ENCODE assay signal across 23 cellular contexts in genomic region chrY:21585449-21585848, GRCh38. TPM values are rescaled to one million over a fixed set of nuclear protein-coding genes. Genes with fewer than 3 reads are reported as not detected.
DNase-seq lines count a peak whose midpoint lies in the region; ATAC-seq, FAIRE-seq and TF ChIP-seq lines count a peak whose summit lies in the region.
"Had no signal": no experiment of that assay in that cellular context is flagged by ENCODE, and none has a peak within 500 bp of the region (broad histone marks: within the 10 kb centered on the region; RNA-seq: fewer than 3 reads in every experiment).

No MANE protein-coding gene starts in this region.

- FAIRE-seq in bronchial epithelial cell (lab: Jason Lieb, UNC) = no peak
- FAIRE-seq: A549, D721Med, G401.6, GM12891, GM19239 had no signal

- peak overlapping the region; percentile 41 for H3K27ac ChIP-seq in RWPE2 (ENCODE audit: poor library complexity, severe bottlenecking)
- H3K27ac ChIP-seq: 22Rv1; A549; BLaER1 treated with 17β-estradiol and CSF1 and Interleukin-3, amounts not matched to agents 10 nM and 100 nM; C4-2B had no signal

- no peaks in the 10 kb centered on the region for H3K9me3 ChIP-seq in RWPE2 (ENCODE audit: severe bottlenecking)
- H3K9me3 ChIP-seq: A549; BLaER1 treated with 17β-estradiol and CSF1 and Interleukin-3, amounts not matched to agents 10 nM and 100 nM; Caco-2 had no signal

- intact Hi-C loops in activated naive CD4-positive, alpha-beta T cell treated with anti-CD3 and anti-CD28 coated beads for 36 hours (cut with micrococcal nuclease) = no loop called here
- intact Hi-C loops in lower leg skin (cut with DNase I; ENCODE audit: low total_unique reads) = no loop called here
- intact Hi-C loops in left cardiac atrium (cut with DNase I) = no loop called here

- peak; percentile 79 for ATAC-seq in RWPE2 (ENCODE audit: low read depth)
- no peak for ATAC-seq in HG02981 (IDR thresholded peaks at IDR 0.05; ENCODE audit: unreplicated experiment)
- ATAC-seq in left cardiac atrium = no peak
- ATAC-seq: A549; CD8-positive, alpha-beta T cell had no signal

- H3K4me1 Mint-ChIP-seq in activated naive CD4-positive, alpha-beta T cell treated with anti-CD3 and anti-CD28 coated beads, Interleukin-2, amount 50 U/mL, for 24 hours = no peaks in the 10 kb centered on the region
- peaks cover 2% of the 10 kb centered on the region for H3K4me1 Mint-ChIP-seq in activated naive CD4-positive, alpha-beta T cell treated with anti-CD3 and anti-CD28 coated beads for 36 hours (ENCODE audit: low read depth)
- H3K4me1 Mint-ChIP-seq: B cell had no signal

- no peaks in the 10 kb centered on the region for H3K36me3 Mint-ChIP-seq in activated naive CD4-positive, alpha-beta T cell treated with anti-CD3 and anti-CD28 coated beads, Interleukin-2, amount 50 U/mL, for 24 hours
- H3K36me3 Mint-ChIP-seq in activated naive CD4-positive, alpha-beta T cell treated with anti-CD3 and anti-CD28 coated beads for 36 hours (ENCODE audit: low read depth) = no peaks in the 10 kb centered on the region
- H3K36me3 Mint-ChIP-seq: CD8-positive, alpha-beta T cell had no signal

- H3K27me3 ChIP-seq in RWPE2 (ENCODE audit: insufficient read depth, poor library complexity, severe bottlenecking) (no peaks in the 10 kb centered on the region), bronchial epithelial cell (ENCODE audit: control insufficient read depth, insufficient read depth, low read length) (no peaks in the 10 kb centered on the region)
- H3K27me3 ChIP-seq: BLaER1 treated with 17β-estradiol and CSF1 and Interleukin-3, amounts not matched to agents 10 nM and 100 nM had no signal

- 66% methylated on average over 6 of the region's 6 CpGs; no CpG with 5 or more reads in 1 of the 2 donors for WGBS in lower leg skin, 2 donors

- no peaks in the 10 kb centered on the region for H3K9me3 Mint-ChIP-seq in activated naive CD4-positive, alpha-beta T cell treated with anti-CD3 and anti-CD28 coated beads, Interleukin-2, amount 50 U/mL, for 24 hours
- H3K9me3 Mint-ChIP-seq in activated naive CD4-positive, alpha-beta T cell treated with anti-CD3 and anti-CD28 coated beads for 36 hours = no peaks in the 10 kb centered on the region
- H3K9me3 Mint-ChIP-seq: CD4-positive, alpha-beta T cell; CD8-positive, alpha-beta T cell had no signal

- no peaks in the 10 kb centered on the region for H3K36me3 ChIP-seq in RWPE2 (ENCODE audit: low read depth)
- H3K36me3 ChIP-seq in bronchial epithelial cell (ENCODE audit: control insufficient read depth, insufficient read depth, low read length) = no peaks in the 10 kb centered on the region
- H3K36me3 ChIP-seq: BLaER1 treated with 17β-estradiol and CSF1 and Interleukin-3, amounts not matched to agents 10 nM and 100 nM had no signal

- no peak for DNase-seq in activated naive CD4-positive, alpha-beta T cell treated with anti-CD3 and anti-CD28 coated beads for 36 hours
- peak; percentile 61 for DNase-seq in RWPE2 (ENCODE audit: low spot score)
- DNase-seq in bronchial epithelial cell (ENCODE audit: low read depth) = peak; percentile 79
- DNase-seq in lower leg skin (ENCODE audit: low spot score in 2 of 2) = no peak
- no peak for DNase-seq in left cardiac atrium
- DNase-seq: AML-193; Caco-2; Calu3; CD4-positive, alpha-beta T cell; CD8-positive, alpha-beta T cell; DMS79 treated with DMSO at 0.1 percent for 48 hours; GF-D8 had no signal

- no peak for TF ChIP-seq CTCF in RWPE2 (IDR thresholded peaks at IDR 0.05; ENCODE audit: poor library complexity, severe bottlenecking)
- TF ChIP-seq CTCF in bronchial epithelial cell (IDR thresholded peaks at IDR 0.05; ENCODE audit: insufficient read depth, low read length, severe bottlenecking) = no peak
- TF ChIP-seq CTCF in lower leg skin (IDR thresholded peaks at IDR 0.05) = no peak

- CTCF ChIA-PET in activated naive CD4-positive, alpha-beta T cell treated with anti-CD3 and anti-CD28 coated beads for 36 hours (lab: Charles Lee) = no interaction called here

- no peak overlapping the region for H3K4me3 ChIP-seq in RWPE2 (ENCODE audit: severe bottlenecking)
- no peak overlapping the region for H3K4me3 ChIP-seq in bronchial epithelial cell (ENCODE audit: low read depth, low read length)
- H3K4me3 ChIP-seq in lower leg skin (ENCODE audit: low read depth, poor library complexity, severe bottlenecking) = no peak overlapping the region
- H3K4me3 ChIP-seq: A549; BLaER1 treated with 17β-estradiol and CSF1 and Interleukin-3, amounts not matched to agents 10 nM and 100 nM had no signal

- H3K27me3 Mint-ChIP-seq in activated naive CD4-positive, alpha-beta T cell treated with anti-CD3 and anti-CD28 coated beads, Interleukin-2, amount 50 U/mL, for 24 hours = no peaks in the 10 kb centered on the region
- no peaks in the 10 kb centered on the region for H3K27me3 Mint-ChIP-seq in activated naive CD4-positive, alpha-beta T cell treated with anti-CD3 and anti-CD28 coated beads for 36 hours (ENCODE audit: low read depth)
- H3K27me3 Mint-ChIP-seq: B cell; CD4-positive, alpha-beta T cell had no signal

- no peak for TF ChIP-seq POLR2A in lower leg skin (IDR thresholded peaks at IDR 0.05)

- no peak overlapping the region for H3K4me3 Mint-ChIP-seq in activated naive CD4-positive, alpha-beta T cell treated with anti-CD3 and anti-CD28 coated beads, Interleukin-2, amount 50 U/mL, for 24 hours
- H3K4me3 Mint-ChIP-seq in activated naive CD4-positive, alpha-beta T cell treated with anti-CD3 and anti-CD28 coated beads for 36 hours = no peak overlapping the region
- H3K4me3 Mint-ChIP-seq: B cell; CD4-positive, alpha-beta T cell; CD8-positive, alpha-beta T cell had no signal

- peak overlapping the region; percentile 81 for H3K27ac Mint-ChIP-seq in activated naive CD4-positive, alpha-beta T cell treated with anti-CD3 and anti-CD28 coated beads, Interleukin-2, amount 50 U/mL, for 24 hours
- H3K27ac Mint-ChIP-seq in activated naive CD4-positive, alpha-beta T cell treated with anti-CD3 and anti-CD28 coated beads for 36 hours = no peak overlapping the region
- H3K27ac Mint-ChIP-seq: B cell; CD4-positive, alpha-beta T cell; CD8-positive, alpha-beta T cell had no signal

- peaks cover 28% of the 10 kb centered on the region for H3K4me1 ChIP-seq in RWPE2 (ENCODE audit: insufficient read depth, poor library complexity, severe bottlenecking)
- H3K4me1 ChIP-seq: A549; BLaER1 treated with 17β-estradiol and CSF1 and Interleukin-3, amounts not matched to agents 10 nM and 100 nM; Caco-2 had no signal

RNA-seq across cellular contexts. Expression of gene RBMY1A1, which starts 50.8 kb away (rescaled TPM):
- total RNA-seq in activated naive CD4-positive, alpha-beta T cell treated with anti-CD3 and anti-CD28 coated beads for 36 hours = not detected
- not detected in 2 replicates for total RNA-seq in bronchial epithelial cell
- total RNA-seq in lower leg skin = not detected
- not detected for total RNA-seq in left cardiac atrium
- total RNA-seq: B cell; Caco-2; Calu3; CD4-positive, alpha-beta T cell; CD8-positive, alpha-beta T cell had no signal

Comparison
In these comparisons a context has a peak if more than half of its experiments do, and no peak if none do; other contexts are left out.
1. DNase-seq: peak in RWPE2 (single experiment) and bronchial epithelial cell (single experiment); none in activated naive CD4-positive, alpha-beta T cell treated with anti-CD3 and anti-CD28 coated beads for 36 hours (single experiment), lower leg skin (0 of 2) and left cardiac atrium (single experiment).